8 cellular contexts compared by ENCODE assay signal in genomic region chr15:48794697-48795134, GRCh38. TPM values are rescaled to one million over a fixed set of nuclear protein-coding genes. Genes with fewer than 3 reads are reported as not detected.
DNase-seq lines count a peak whose midpoint lies in the region; ATAC-seq and TF ChIP-seq lines count a peak whose summit lies in the region.

No MANE protein-coding gene starts in this region.

- intact Hi-C loops in activated CD8-positive, alpha-beta T cell treated with anti-CD3 and anti-CD28 coated beads for 36 hours (cut with micrococcal nuclease), result no loop called here
- intact Hi-C loops in right lobe of liver (cut with DNase I), result no loop called here
- intact Hi-C loops in psoas muscle (cut with DNase I), result no loop called here

- H3K27me3 ChIP-seq in ACC112 (ENCODE audit: insufficient read depth, low read length) (no peaks in the 10 kb centered on the region), right lobe of liver (no peaks in the 10 kb centered on the region), psoas muscle (ENCODE audit: insufficient read depth in 3 of 3, low read length in 2 of 3) (no peaks in the 10 kb centered on the region)

- H2AFZ ChIP-seq in ACC112 (ENCODE audit: low read length, unreplicated experiment), result peak overlapping the region; percentile 88

- WGBS in right lobe of liver (ENCODE audit: insufficient coverage, low coverage, low lambda C conversion rate, missing lambda C conversion rate), result 29% methylated on average over 2 of the region's 2 CpGs
- WGBS in psoas muscle, 3 donors, result 88 to 98% (median 95%) methylated on average over 2 of the region's 2 CpGs

- H3K27ac ChIP-seq in ACC112 (ENCODE audit: low read depth, low read length) (peak overlapping the region; percentile 35; the same call in 1 of the 2 replicates), right lobe of liver (peak overlapping the region; percentile 18 to 68 (median 64)), psoas muscle (no peak overlapping the region)

- H3K4me3 ChIP-seq in ACC112 (ENCODE audit: low read depth, low read length) (no peak overlapping the region; the same call in 1 of the 2 replicates), right lobe of liver (peak overlapping the region in 1 of 3 donors; percentile 13), psoas muscle (no peak overlapping the region)

- peak overlapping the region; percentile 64 for H3K27ac Mint-ChIP-seq in activated CD8-positive, alpha-beta T cell treated with anti-CD3 and anti-CD28 coated beads for 36 hours

- H3K36me3 ChIP-seq in ACC112 (ENCODE audit: insufficient read depth, low read length) (peaks cover 10% of the 10 kb centered on the region), right lobe of liver (no peaks in the 10 kb centered on the region), psoas muscle (ENCODE audit: insufficient read depth in 1 of 2, low read depth in 1 of 2) (no peaks in the 10 kb centered on the region)

- ATAC-seq in HG03135 (IDR thresholded peaks at IDR 0.05; ENCODE audit: unreplicated experiment), result peak; percentile 94
- ATAC-seq in activated CD8-positive, alpha-beta T cell treated with anti-CD3 and anti-CD28 coated beads for 36 hours, result no peak
- peak; percentile 84 to 91 (median 88) for ATAC-seq in right lobe of liver
- ATAC-seq in psoas muscle, result no peak

- no peaks in the 10 kb centered on the region for H3K9me3 Mint-ChIP-seq in activated CD8-positive, alpha-beta T cell treated with anti-CD3 and anti-CD28 coated beads for 36 hours

- POLR2A ChIA-PET in activated CD8-positive, alpha-beta T cell treated with anti-CD3 and anti-CD28 coated beads for 36 hours (lab: Charles Lee), result interaction anchor here (1.5 kb wide), 1 partner anchor 16 kb away, joined by 5 read pairs; the partner anchor contains the start of gene CEP152

- no peak overlapping the region for H3K4me3 Mint-ChIP-seq in activated CD8-positive, alpha-beta T cell treated with anti-CD3 and anti-CD28 coated beads for 36 hours

- CTCF ChIA-PET in activated CD8-positive, alpha-beta T cell treated with anti-CD3 and anti-CD28 coated beads for 36 hours (lab: Charles Lee), result no interaction called here

- H3K9me3 ChIP-seq in right lobe of liver, result no peaks in the 10 kb centered on the region
- H3K9me3 ChIP-seq in psoas muscle, result no peaks in the 10 kb centered on the region

- no peak for TF ChIP-seq POLR2A in right lobe of liver (IDR thresholded peaks at IDR 0.05)

- no peak for TF ChIP-seq CTCF in activated CD8-positive, alpha-beta T cell treated with anti-CD3 and anti-CD28 coated beads for 36 hours (IDR thresholded peaks at IDR 0.05)
- TF ChIP-seq CTCF in right lobe of liver (IDR thresholded peaks at IDR 0.05) (no peak), psoas muscle (IDR thresholded peaks at IDR 0.05) (no peak)

- H3K4me1 ChIP-seq in ACC112 (ENCODE audit: control insufficient read depth, insufficient read depth, low read length, unreplicated experiment) (peaks cover 33% of the 10 kb centered on the region), right lobe of liver (peaks cover 0 to 11% (median 3%) of the 10 kb centered on the region in 4 donors), psoas muscle (no peaks in the 10 kb centered on the region)

- H3K4me1 Mint-ChIP-seq in activated CD8-positive, alpha-beta T cell treated with anti-CD3 and anti-CD28 coated beads for 36 hours (ENCODE audit: low read depth), result peaks cover 17% of the 10 kb centered on the region

- H3K27me3 Mint-ChIP-seq in activated CD8-positive, alpha-beta T cell treated with anti-CD3 and anti-CD28 coated beads for 36 hours, result no peaks in the 10 kb centered on the region

- H3K36me3 Mint-ChIP-seq in activated CD8-positive, alpha-beta T cell treated with anti-CD3 and anti-CD28 coated beads for 36 hours (ENCODE audit: low read depth), result peaks cover 51% of the 10 kb centered on the region

- H3K79me2 ChIP-seq in ACC112 (ENCODE audit: control insufficient read depth, insufficient read depth, low read length, unreplicated experiment), result peaks cover 6% of the 10 kb centered on the region

- DNase-seq in GM19240 (ENCODE audit: insufficient read length, low spot score) (peak; percentile 9), right lobe of liver (no peak), middle frontal gyrus (ENCODE audit: extremely low spot score, low spot score) (no peak), psoas muscle (no peak), D341Med (ENCODE audit: low spot score) (no peak)
- DNase-seq in activated CD8-positive, alpha-beta T cell treated with anti-CD3 and anti-CD28 coated beads for 36 hours, result no peak

RNA-seq across cellular contexts. Expression of gene CEP152, which starts 16.2 kb away (rescaled TPM):
- 10 to 100 TPM; 39.2 to 39.7 TPM for total RNA-seq in activated CD8-positive, alpha-beta T cell treated with anti-CD3 and anti-CD28 coated beads for 36 hours
- 10 to 100 TPM in 1 of 6 experiments, 1 to 10 TPM in 4, under 1 TPM in 1; 0.93 to 40.3 (median 2.0) TPM for total RNA-seq in right lobe of liver
- total RNA-seq in psoas muscle, result 1 to 10 TPM in 1 of 4 donors, under 1 TPM in 3; 0.58 to 1.3 (median 0.89) TPM
- polyA plus RNA-seq in psoas muscle, result under 1 TPM; 0.35 to 0.69 (median 0.42) TPM

Comparison
In these comparisons a context has a peak if more than half of its experiments do, and no peak if none do; other contexts are left out.
1. ATAC-seq: peak in HG03135 (single experiment) and right lobe of liver (4 of 4); none in activated CD8-positive, alpha-beta T cell treated with anti-CD3 and anti-CD28 coated beads for 36 hours (single experiment) and psoas muscle (0 of 4).